In the genomic region with DNA sequence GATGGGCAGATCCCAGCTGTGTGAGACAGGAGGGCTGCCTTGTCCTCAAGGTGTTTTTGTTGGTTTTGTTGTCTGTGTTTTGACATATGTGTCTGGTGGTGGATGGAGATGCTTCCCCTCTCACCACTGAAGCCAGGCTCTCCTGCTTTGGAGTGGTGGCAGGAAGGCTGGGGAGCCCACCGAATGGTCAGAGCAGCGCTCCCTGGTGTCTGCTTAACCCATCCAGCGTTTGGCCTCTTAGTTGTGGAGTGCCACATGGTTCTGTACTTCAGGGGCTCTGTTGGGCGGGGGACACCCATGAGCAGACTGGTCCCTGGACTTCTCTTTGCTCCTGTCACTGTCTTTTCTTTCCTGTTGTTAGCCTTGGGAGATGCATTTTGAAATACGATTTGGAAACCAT, we compare ENCODE assay signal across 14 cellular contexts. TPM values are rescaled to one million over a fixed set of nuclear protein-coding genes. Genes with fewer than 3 reads are reported as not detected.
DNase-seq lines count a peak whose midpoint lies in the region; ATAC-seq, FAIRE-seq and TF ChIP-seq lines count a peak whose summit lies in the region.
"Had no signal": no experiment of that assay in that cellular context is flagged by ENCODE, and none has a peak within 500 bp of the region (broad histone marks: within the 10 kb centered on the region; RNA-seq: fewer than 3 reads in every experiment).

No MANE protein-coding gene starts in this region.

- no peaks in the 10 kb centered on the region for H3K9me3 Mint-ChIP-seq in activated T-cell treated with anti-CD3 and anti-CD28 coated beads, Interleukin-2, amount 50 U/mL, for 24 hours
- no peaks in the 10 kb centered on the region for H3K9me3 Mint-ChIP-seq in progenitor cell of endocrine pancreas (ENCODE audit: low read depth)
- H3K9me3 Mint-ChIP-seq: CD4-positive, CD25-positive, alpha-beta regulatory T cell; IgD-negative memory B cell had no signal

- H2BK15ac ChIP-seq in H1 (ENCODE audit: low read length): no peak overlapping the region

- no peak overlapping the region for H3K56ac ChIP-seq in H1 (replicated peaks; ENCODE audit: insufficient read length, low read depth, low read length)

- H3K4me1 ChIP-seq in H1 (replicated peaks in 1 of 4; ENCODE audit: control insufficient read depth in 3 of 4, insufficient read depth in 4 of 4, low read length in 3 of 4): no peaks in the 10 kb centered on the region
- H3K4me1 ChIP-seq: BLaER1 treated with 17β-estradiol and CSF1 and Interleukin-3, amounts not matched to agents 10 nM and 100 nM; HAP-1 had no signal

- H3K79me2 ChIP-seq in H1 (ENCODE audit: control insufficient read depth in 1 of 2, insufficient read depth in 2 of 2, low read length in 2 of 2): peaks cover 0 to 2% of the 10 kb centered on the region in 2 experiments; a peak in 1 of 4 replicates

- no peak overlapping the region for H3K4ac ChIP-seq in H1 (replicated peaks; ENCODE audit: insufficient read length, low read depth, low read length)

- no peak overlapping the region for H3K4me3 ChIP-seq in H1 (ENCODE audit: extremely low read depth in 1 of 4, insufficient read depth in 2 of 4, low read depth in 3 of 4, low read length in 4 of 4)
- H3K4me3 ChIP-seq: BLaER1 treated with 17β-estradiol and CSF1 and Interleukin-3, amounts not matched to agents 10 nM and 100 nM; GM23248; HAP-1 had no signal

- TF ChIP-seq CTCF in H1 (IDR thresholded peaks at IDR 0.05; ENCODE audit: control extremely low read depth in 1 of 3, insufficient read depth in 1 of 3, low read depth in 1 of 3, low read length in 3 of 3) (peak; percentile 16 to 24 (median 17)), progenitor cell of endocrine pancreas (IDR thresholded peaks at IDR 0.05; ENCODE audit: unreplicated experiment) (no peak)

- TF ChIP-seq POLR2A in H1 (IDR thresholded peaks at IDR 0.05; ENCODE audit: control extremely low read depth in 1 of 2, low read depth in 2 of 2, low read length in 2 of 2): no peak

- CTCF ChIA-PET in H1 (lab: Charles Lee; ENCODE audit: partially characterized antibody): interaction anchor here (0.8 to 1.8 kb wide), 3 partner anchors 9 to 44 kb away, joined by 3 to 7 read pairs (median 5); no protein-coding TSS in a partner anchor

- ATAC-seq in HG03521 (IDR thresholded peaks at IDR 0.05; ENCODE audit: unreplicated experiment) (no peak), GM19395 (IDR thresholded peaks at IDR 0.05; ENCODE audit: unreplicated experiment) (no peak)

- peak overlapping the region; percentile 34 for H3K27ac Mint-ChIP-seq in activated T-cell treated with anti-CD3 and anti-CD28 coated beads, Interleukin-2, amount 50 U/mL, for 24 hours
- peak overlapping the region; percentile 29 for H3K27ac Mint-ChIP-seq in progenitor cell of endocrine pancreas
- H3K27ac Mint-ChIP-seq: IgD-negative memory B cell had no signal

- no peak overlapping the region for H2BK120ac ChIP-seq in H1 (replicated peaks; ENCODE audit: low read depth, low read length)

- H4K8ac ChIP-seq in H1 (ENCODE audit: extremely low read depth, insufficient read depth, low read length): no peak overlapping the region

- POLR2A ChIA-PET in H1 (lab: Charles Lee; ENCODE audit: partially characterized antibody): no interaction called here

- no peak for DNase-seq in activated T-cell treated with anti-CD3 and anti-CD28 coated beads, Interleukin-2, amount 50 U/mL, for 24 hours
- DNase-seq in activated T-cell treated with anti-CD3 and anti-CD28 coated beads, Interleukin-2, amount 50 U/mL, for 1 hour: no peak
- DNase-seq in H1 (ENCODE audit: low read depth in 1 of 2, low spot score in 2 of 2) (no peak), progenitor cell of endocrine pancreas (ENCODE audit: low spot score, unreplicated experiment) (no peak), NCI-H2081 treated with DMSO at 0.1 percent for 48 hours (lab: John Stamatoyannopoulos, UW) (no peak)
- DNase-seq: ACHN; CD4-positive, CD25-positive, alpha-beta regulatory T cell; DMS53; GM23248 had no signal

- no peaks in the 10 kb centered on the region for H3K9me3 ChIP-seq in H1 (ENCODE audit: insufficient read depth in 2 of 2, low read depth in 1 of 2, low read length in 1 of 2)
- H3K9me3 ChIP-seq: BLaER1 treated with 17β-estradiol and CSF1 and Interleukin-3, amounts not matched to agents 10 nM and 100 nM; HAP-1 had no signal

- H3K23ac ChIP-seq in H1 (ENCODE audit: insufficient read length): no peak overlapping the region

- no peak overlapping the region for H3K4me3 Mint-ChIP-seq in activated T-cell treated with anti-CD3 and anti-CD28 coated beads, Interleukin-2, amount 50 U/mL, for 24 hours
- H3K4me3 Mint-ChIP-seq in progenitor cell of endocrine pancreas (ENCODE audit: low read depth): no peak overlapping the region
- H3K4me3 Mint-ChIP-seq: CD4-positive, CD25-positive, alpha-beta regulatory T cell; IgD-negative memory B cell had no signal

- no peaks in the 10 kb centered on the region for H3K79me1 ChIP-seq in H1 (ENCODE audit: low read depth, low read length)

- no peak overlapping the region for H3K18ac ChIP-seq in H1 (ENCODE audit: extremely low read depth, low read length)

- no peaks in the 10 kb centered on the region for H3K27me3 ChIP-seq in H1 (replicated peaks in 1 of 4; ENCODE audit: control insufficient read depth in 3 of 4, extremely low read depth in 1 of 4, insufficient read depth in 3 of 4, low read length in 3 of 4)

- peaks cover 36% of the 10 kb centered on the region for H3K36me3 Mint-ChIP-seq in activated T-cell treated with anti-CD3 and anti-CD28 coated beads, Interleukin-2, amount 50 U/mL, for 24 hours (ENCODE audit: low read depth)
- H3K36me3 Mint-ChIP-seq in progenitor cell of endocrine pancreas (ENCODE audit: insufficient read depth): peaks cover 31% of the 10 kb centered on the region

- H2BK20ac ChIP-seq in H1 (ENCODE audit: low read length): no peak overlapping the region

- H3K27me3 Mint-ChIP-seq in activated T-cell treated with anti-CD3 and anti-CD28 coated beads, Interleukin-2, amount 50 U/mL, for 24 hours: peaks cover 39% of the 10 kb centered on the region
- no peaks in the 10 kb centered on the region for H3K27me3 Mint-ChIP-seq in progenitor cell of endocrine pancreas
- H3K27me3 Mint-ChIP-seq: CD4-positive, CD25-positive, alpha-beta regulatory T cell; IgD-negative memory B cell had no signal

- H4K5ac ChIP-seq in H1 (ENCODE audit: insufficient read length, low read depth, low read length): no peak overlapping the region

- TF ChIP-seq EP300 in H1 (IDR thresholded peaks at IDR 0.05; ENCODE audit: borderline replicate concordance in 1 of 2, low read depth in 2 of 2, low read length in 2 of 2): no peak

- H3K27ac ChIP-seq in H1 (ENCODE audit: low read depth, low read length): no peak overlapping the region
- H3K27ac ChIP-seq: BLaER1 treated with 17β-estradiol and CSF1 and Interleukin-3, amounts not matched to agents 10 nM and 100 nM; GM23248 had no signal

- H2BK12ac ChIP-seq in H1 (ENCODE audit: low read depth, low read length): no peak overlapping the region

- no peak overlapping the region for H2BK5ac ChIP-seq in H1 (ENCODE audit: low read depth, low read length)

- H3K23me2 ChIP-seq in H1 (ENCODE audit: low read depth, low read length): no peaks in the 10 kb centered on the region

- no peak overlapping the region for H4K91ac ChIP-seq in H1 (replicated peaks; ENCODE audit: insufficient read length, low read length)

- no peak overlapping the region for H3K9ac ChIP-seq in H1 (replicated peaks in 1 of 4; ENCODE audit: extremely low read depth in 1 of 4, low read depth in 3 of 4, low read length in 3 of 4)
- H3K9ac ChIP-seq: BLaER1 treated with 17β-estradiol and CSF1 and Interleukin-3, amounts not matched to agents 10 nM and 100 nM; GM23248 had no signal

- FAIRE-seq in H1 (lab: Jason Lieb, UNC): peak; percentile 28

- H3K4me1 Mint-ChIP-seq in activated T-cell treated with anti-CD3 and anti-CD28 coated beads, Interleukin-2, amount 50 U/mL, for 24 hours (ENCODE audit: low read depth): peaks cover 2% of the 10 kb centered on the region
- no peaks in the 10 kb centered on the region for H3K4me1 Mint-ChIP-seq in progenitor cell of endocrine pancreas (ENCODE audit: low read depth)

- H4K20me1 ChIP-seq in H1 (replicated peaks in 1 of 2; ENCODE audit: control insufficient read depth in 1 of 2, insufficient read depth in 2 of 2, low read length in 2 of 2): peaks cover 0 to 9% of the 10 kb centered on the region in 2 experiments

- peak in 1 of 2 experiments; percentile 39; a peak in 2 of 4 replicates for TF ChIP-seq RAD21 in H1 (IDR thresholded peaks at IDR 0.05 in 1 of 2, conservative IDR thresholded peaks at IDR 0.05 in 1 of 2; ENCODE audit: low read depth in 2 of 2, low read length in 2 of 2)

- no peak overlapping the region for H3K14ac ChIP-seq in H1 (ENCODE audit: insufficient read length)

- peaks cover 12 to 84% (median 52%) of the 10 kb centered on the region in 4 experiments for H3K36me3 ChIP-seq in H1 (ENCODE audit: control insufficient read depth in 2 of 4, insufficient read depth in 4 of 4, low read length in 3 of 4)

- no peak overlapping the region for H2AFZ ChIP-seq in H1 (ENCODE audit: low read length)
- H2AFZ ChIP-seq: GM23248 had no signal

- WGBS in H1 (ENCODE audit: extremely low coverage in 1 of 2, insufficient coverage in 1 of 2, insufficient read length in 1 of 2, insufficient replicate concordance in 2 of 2, low coverage in 1 of 2, low lambda C conversion rate in 2 of 2, missing lambda C conversion rate in 1 of 2), 2 experiments: 93% methylated on average over 5 of the region's 5 CpGs; no CpG with 5 or more reads in 1 of the 2 experiments

- no peak overlapping the region for H2AK5ac ChIP-seq in H1 (ENCODE audit: low read depth, low read length)

- no peak overlapping the region for H3K4me2 ChIP-seq in H1 (ENCODE audit: insufficient read depth in 1 of 2, low read depth in 2 of 2, low read length in 2 of 2)
- H3K4me2 ChIP-seq: BLaER1 treated with 17β-estradiol and CSF1 and Interleukin-3, amounts not matched to agents 10 nM and 100 nM had no signal

TF ChIP-seq in H1, 55 proteins besides CTCF, POLR2A, EP300 and RAD21 (continues in another document):
- TF ChIP-seq FOSL1 (IDR thresholded peaks at IDR 0.05; ENCODE audit: insufficient read depth, low read depth, low read length): no peak
- TF ChIP-seq GTF2F1 (IDR thresholded peaks at IDR 0.05; ENCODE audit: borderline replicate concordance, low read depth, low read length): no peak

RNA-seq across cellular contexts. Expression of gene DLG3, which starts 51.9 kb away (rescaled TPM):
- total RNA-seq in H1 (2021; fragmentation: NEBNext Ultra II Directional; extraction: Animal tissue kit (Norgen Biotek cat#: 25700)): 57.1 and 63.8 TPM in 2 replicates
- 22.4 and 29.2 TPM in 2 replicates for polyA plus RNA-seq in H1 (2011; rRNA removed)
- 33.4 TPM for polyA plus RNA-seq in H1 (2011; cell fraction: cytosol; rRNA removed)
- polyA plus RNA-seq in H1 (2011; cell fraction: nucleus; rRNA removed): 27.1 TPM
- 35.3 to 48.6 TPM (median 37.3 TPM) in 4 replicates for polyA plus RNA-seq in H1 (2012, experiment 1 of 2)
- polyA plus RNA-seq in H1 (2012, experiment 2 of 2): 11.5 TPM
- polyA plus RNA-seq in H1 (2013, experiment 1 of 2): 32.3 TPM
- polyA plus RNA-seq in H1 (2013, experiment 2 of 2): 36.5 TPM
- polyA minus RNA-seq in H1 (2011; rRNA and poly(A)+ RNA removed): 60.1 and 65.3 TPM in 2 replicates
- 35.3 TPM for polyA minus RNA-seq in H1 (2011; cell fraction: cytosol; rRNA and poly(A)+ RNA removed)
- 28.0 TPM for polyA minus RNA-seq in H1 (2011; cell fraction: nucleus; rRNA and poly(A)+ RNA removed)
- total RNA-seq in progenitor cell of endocrine pancreas: 103 and 107 TPM in 2 replicates
